Comparison of ENCODE assay signal across 21 cellular contexts in genomic region chr14:30227436-30227835, GRCh38.
DNase-seq lines count a peak whose midpoint lies in the region; ATAC-seq and TF ChIP-seq lines count a peak whose summit lies in the region.
"Had no signal": no experiment of that assay in that cellular context is flagged by ENCODE, and none has a peak within 500 bp of the region (broad histone marks: within the 10 kb centered on the region; RNA-seq: fewer than 3 reads in every experiment).

No MANE protein-coding gene starts in this region.

- intact Hi-C loops in Right ventricle myocardium superior (cut with DNase I) (no loop called here), cardiac septum (cut with DNase I) (no loop called here), ovary (cut with DNase I) (no loop called here), upper lobe of right lung (cut with DNase I) (no loop called here)

- H3K36me3 ChIP-seq in ovary (no peaks in the 10 kb centered on the region), upper lobe of right lung (no peaks in the 10 kb centered on the region)
- H3K36me3 ChIP-seq: brain microvascular endothelial cell, HAP-1, neutrophil had no signal

- TF ChIP-seq CTCF in ovary (IDR thresholded peaks at IDR 0.05) (no peak), upper lobe of right lung (IDR thresholded peaks at IDR 0.05) (no peak)

- no peak for TF ChIP-seq EP300 in ovary (IDR thresholded peaks at IDR 0.05)

- H3K9me3 ChIP-seq in ovary = no peaks in the 10 kb centered on the region
- H3K9me3 ChIP-seq in upper lobe of right lung = no peaks in the 10 kb centered on the region
- H3K9me3 ChIP-seq: HAP-1, neutrophil, testis had no signal

- peak; percentile 72 for ATAC-seq in Right ventricle myocardium superior (ENCODE audit: poor library complexity)
- no peak for ATAC-seq in upper lobe of right lung

- H3K4me1 ChIP-seq in ovary (ENCODE audit: insufficient read depth) (peaks cover 3% of the 10 kb centered on the region), upper lobe of right lung (peaks cover 22% of the 10 kb centered on the region)
- H3K4me1 ChIP-seq: HAP-1, testis had no signal

- H3K27ac ChIP-seq in ovary (peak overlapping the region in 1 of 2 donors; percentile 7), upper lobe of right lung (no peak overlapping the region)
- H3K27ac ChIP-seq: brain microvascular endothelial cell, KMS-11, neutrophil had no signal

- H3K4me3 ChIP-seq in ovary = no peak overlapping the region
- no peak overlapping the region for H3K4me3 ChIP-seq in upper lobe of right lung
- H3K4me3 ChIP-seq: HAP-1, testis had no signal

- DNase-seq in Right ventricle myocardium superior = peak; percentile 70
- no peak for DNase-seq in cardiac septum (ENCODE audit: low spot score)
- peak; percentile 59 for DNase-seq in fibroblast of peridontal ligament (ENCODE audit: extremely low read depth)
- DNase-seq in ovary = peak; percentile 20 to 46 (median 33)
- no peak for DNase-seq in upper lobe of right lung
- DNase-seq in NOMO-1 treated with DMSO at 0.1 percent for 48 hours (lab: John Stamatoyannopoulos, UW; ENCODE audit: unreplicated experiment) = no peak
- no peak for DNase-seq in COLO829 (ENCODE audit: low spot score)
- no peak for DNase-seq in SHP77 treated with DMSO at 0.1 percent for 48 hours (lab: John Stamatoyannopoulos, UW)
- DNase-seq: activated naive CD4-positive, alpha-beta T cell treated with anti-CD3 and anti-CD28 coated beads, Interleukin-2, amount 10 ng/mL, durations not matched to agents 7 days and 5 days; activated T-cell treated with anti-CD3 and anti-CD28 coated beads for 4 hours; CD4-positive, alpha-beta memory T cell; DMS79 treated with DMSO at 0.1 percent for 48 hours; NCI-H1092; NCI-H2081 treated with DMSO at 0.1 percent for 48 hours; NCI-H524; stimulated activated CD4-positive, alpha-beta T cell treated with anti-CD3 and anti-CD28 coated beads, Interleukin-4, amount 100 ng/mL, for 24 hours; testis had no signal

- 7 to 11% (median 10%) methylated on average over 3 of the region's 3 CpGs for WGBS in ovary, 3 donors

- no peak for TF ChIP-seq POLR2A in ovary (IDR thresholded peaks at IDR 0.05)

- H3K27me3 ChIP-seq in ovary (no peaks in the 10 kb centered on the region), upper lobe of right lung (no peaks in the 10 kb centered on the region)
- H3K27me3 ChIP-seq: brain microvascular endothelial cell, neutrophil, testis had no signal

Comparison
In these comparisons a context has a peak if more than half of its experiments do, and no peak if none do; other contexts are left out.
1. DNase-seq: peak in Right ventricle myocardium superior (single experiment), fibroblast of peridontal ligament (single experiment) and ovary (5 of 5); none in cardiac septum (single experiment), upper lobe of right lung (single experiment), NOMO-1 treated with DMSO at 0.1 percent for 48 hours (single experiment), COLO829 (single experiment) and SHP77 treated with DMSO at 0.1 percent for 48 hours (single experiment).